ENCODE assay signal across 19 cellular contexts in genomic region chr5:74179701-74180100, GRCh38.
"Had no signal": no experiment of that assay in that cellular context is flagged by ENCODE, and none has a peak within 500 bp of the region (broad histone marks: within the 10 kb centered on the region; RNA-seq: fewer than 3 reads in every experiment).

No MANE protein-coding gene starts in this region.

- H3K9me3 ChIP-seq: gastrocnemius medialis, pancreas, tibial artery, upper lobe of left lung, uterus had no signal

- H3K27me3 ChIP-seq: dorsolateral prefrontal cortex, gastrocnemius medialis, pancreas, tibial artery, upper lobe of left lung, uterus had no signal

- DNase-seq: cortex of kidney; dorsolateral prefrontal cortex; effector CD8-positive, alpha-beta T cell; gastrocnemius medialis; glutamatergic neuron; kidney; left colon; left ventricle myocardium superior; naive thymus-derived CD4-positive, alpha-beta T cell; pancreas; right cardiac atrium; stimulated activated CD4-positive, alpha-beta T cell treated with anti-CD3 and anti-CD28 coated beads, Interleukin-4, amount 100 ng/mL, for 1 hour; stimulated activated CD8-positive, alpha-beta memory T cell treated with anti-CD3 and anti-CD28 coated beads, Interleukin-4, amount 100 ng/mL, for 48 hours; stimulated activated naive CD8-positive, alpha-beta T cell treated with anti-CD3 and anti-CD28 coated beads, Interleukin-15, Interleukin-2, amounts not matched to agents 100 U/mL and 50 U/mL, for 24 hours; tibial artery; upper lobe of left lung had no signal

- H3K4me1 ChIP-seq: pancreas, tibial artery, upper lobe of left lung, uterus had no signal

- H3K36me3 ChIP-seq: gastrocnemius medialis, pancreas, tibial artery, upper lobe of left lung, uterus had no signal

- H3K27ac ChIP-seq: dorsolateral prefrontal cortex, gastrocnemius medialis, pancreas, tibial artery, upper lobe of left lung had no signal

- ATAC-seq: left colon; naive thymus-derived CD4-positive, alpha-beta T cell; stimulated activated effector memory CD8-positive, alpha-beta T cell treated with anti-CD3 and anti-CD28 coated beads, Interleukin-12 subunit alpha, Interleukin-12 subunit beta, amount 100 ng/mL, for 72 hours; stimulated activated naive CD8-positive, alpha-beta T cell treated with anti-CD3 and anti-CD28 coated beads, Interleukin-15, Interleukin-2, amounts not matched to agents 100 U/mL and 50 U/mL, for 24 hours had no signal

- H3K4me3 ChIP-seq: dorsolateral prefrontal cortex, gastrocnemius medialis, lung, pancreas, tibial artery, upper lobe of left lung, uterus had no signal
